Comparison of ENCODE assay signal across 8 cellular contexts in the genomic region with DNA sequence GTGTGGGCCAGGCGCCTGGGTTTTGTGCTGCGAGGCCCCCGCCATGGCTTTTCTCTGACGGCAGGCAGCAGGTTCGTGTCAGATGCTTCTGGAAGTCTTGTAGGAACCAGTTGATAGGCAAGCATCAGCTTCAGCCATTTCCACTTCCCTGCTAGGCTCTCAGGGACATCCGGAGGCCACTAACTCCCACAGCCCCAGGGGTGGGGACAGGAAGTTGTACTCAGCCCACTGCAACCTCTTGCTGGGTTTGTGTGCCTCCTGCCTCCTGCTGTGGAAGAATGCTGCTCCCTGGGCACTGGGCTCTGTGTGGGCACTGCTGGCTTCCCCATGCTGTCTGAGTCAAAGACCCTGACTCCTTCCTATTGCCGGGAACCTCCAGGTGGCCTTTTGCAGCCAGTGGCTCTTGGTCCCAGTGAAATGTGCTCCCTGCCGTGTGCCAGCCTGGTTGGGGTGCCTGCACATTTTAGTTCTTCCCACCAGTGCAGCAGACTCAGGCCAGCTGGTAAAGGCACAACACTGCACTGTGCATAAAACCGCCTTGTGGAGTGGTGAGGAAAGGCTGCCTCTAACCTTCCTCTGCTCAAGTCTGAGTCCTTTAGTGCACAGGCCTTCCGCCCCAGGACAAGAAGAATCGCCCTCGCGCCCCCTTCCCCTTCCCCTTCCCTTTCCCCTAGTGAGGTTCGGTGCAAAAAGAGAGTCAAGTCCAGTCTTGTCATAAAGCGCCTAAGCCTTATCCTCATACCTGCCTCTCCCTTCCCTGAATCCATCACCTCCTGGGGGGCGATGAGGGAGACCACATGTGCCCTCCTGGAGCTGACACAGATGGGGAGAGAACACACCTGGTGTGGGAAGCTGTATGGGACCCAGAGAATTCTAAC. TPM values are rescaled to one million over a fixed set of nuclear protein-coding genes. Genes with fewer than 3 reads are reported as not detected.
DNase-seq lines count a peak whose midpoint lies in the region; ATAC-seq and TF ChIP-seq lines count a peak whose summit lies in the region.

No MANE protein-coding gene starts in this region.

- no peak overlapping the region for H3K27ac Mint-ChIP-seq in stimulated activated memory B cell treated with anti-CD40 and anti-IgM and Interleukin-4, amounts not matched to agents 10 μg/mL and 1 μg/mL and 100 μg/mL, for 72 hours

- CTCF ChIA-PET in Panc1 (lab: Charles Lee) = no interaction called here

- H3K36me3 ChIP-seq in BLaER1 treated with 17β-estradiol and CSF1 and Interleukin-3, amounts not matched to agents 10 nM and 100 nM = peaks cover 5 to 58% (median 22%) of the 10 kb centered on the region in 11 experiments; a peak in 18 of 22 replicates
- no peaks in the 10 kb centered on the region for H3K36me3 ChIP-seq in Panc1 (ENCODE audit: control insufficient read depth, insufficient read depth, low read length)
- peaks cover 0 to 6% of the 10 kb centered on the region in 2 donors for H3K36me3 ChIP-seq in esophagus (ENCODE audit: control insufficient read depth in 2 of 2, insufficient read depth in 2 of 2, low read length in 1 of 2)

- peaks cover 24% of the 10 kb centered on the region for H3K4me1 Mint-ChIP-seq in stimulated activated memory B cell treated with anti-CD40 and anti-IgM and Interleukin-4, amounts not matched to agents 10 μg/mL and 1 μg/mL and 100 μg/mL, for 72 hours

- H3K27me3 ChIP-seq in BLaER1 treated with 17β-estradiol and CSF1 and Interleukin-3, amounts not matched to agents 10 nM and 100 nM = no peaks in the 10 kb centered on the region
- H3K27me3 ChIP-seq in Panc1 (ENCODE audit: control insufficient read depth, insufficient read depth, low read length) (no peaks in the 10 kb centered on the region), esophagus (ENCODE audit: control insufficient read depth in 1 of 2, insufficient read depth in 2 of 2, low read length in 2 of 2) (no peaks in the 10 kb centered on the region)

- DNase-seq in Panc1 (ENCODE audit: low read depth, low spot score) (no peak), DMS79 (lab: John Stamatoyannopoulos, UW) (no peak), NCI-H526 treated with DMSO at 0.1 percent for 48 hours (lab: John Stamatoyannopoulos, UW) (no peak)

- intact Hi-C loops in Panc1 (cut with micrococcal nuclease; ENCODE audit: unreplicated experiment) = no loop called here

- peak overlapping the region in 10 of 11 experiments; percentile 41 to 72 (median 60); a peak in 19 of 22 replicates for H3K9ac ChIP-seq in BLaER1 treated with 17β-estradiol and CSF1 and Interleukin-3, amounts not matched to agents 10 nM and 100 nM

- TF ChIP-seq CTCF in Panc1 (IDR thresholded peaks at IDR 0.05) = no peak

- BruUV-seq in Panc1 (replicated peaks; lab: Mats Ljungman, UMichigan) = no TSS peak

- H3K4me3 ChIP-seq in BLaER1 treated with 17β-estradiol and CSF1 and Interleukin-3, amounts not matched to agents 10 nM and 100 nM = peak overlapping the region in 9 of 10 experiments; percentile 6 to 51 (median 32); a peak in 14 of 20 replicates
- H3K4me3 ChIP-seq in Panc1 (ENCODE audit: low read depth in 2 of 2, low read length in 2 of 2) (no peak overlapping the region), esophagus (ENCODE audit: low read depth in 1 of 2, low read length in 2 of 2) (no peak overlapping the region)

- WGBS in esophagus, 2 donors = 55 to 69% methylated on average over 16 of the region's 16 CpGs

- H3K27me3 Mint-ChIP-seq in stimulated activated memory B cell treated with anti-CD40 and anti-IgM and Interleukin-4, amounts not matched to agents 10 μg/mL and 1 μg/mL and 100 μg/mL, for 72 hours = peaks cover 28% of the 10 kb centered on the region

- H3K4me2 ChIP-seq in BLaER1 treated with 17β-estradiol and CSF1 and Interleukin-3, amounts not matched to agents 10 nM and 100 nM = peak overlapping the region; percentile 80 to 97 (median 92)

- H3K9me3 Mint-ChIP-seq in stimulated activated memory B cell treated with anti-CD40 and anti-IgM and Interleukin-4, amounts not matched to agents 10 μg/mL and 1 μg/mL and 100 μg/mL, for 72 hours = peaks cover 4% of the 10 kb centered on the region

- H3K27ac ChIP-seq in BLaER1 treated with 17β-estradiol and CSF1 and Interleukin-3, amounts not matched to agents 10 nM and 100 nM = peak overlapping the region; percentile 55 to 81 (median 71); a peak in 21 of 22 replicates
- H3K27ac ChIP-seq in Panc1 (ENCODE audit: low read length) (no peak overlapping the region), esophagus (ENCODE audit: low read depth in 2 of 2, low read length in 1 of 2) (peak overlapping the region; percentile 76 to 94)

- in situ Hi-C loops in Panc1 (cut with HindIII; ENCODE audit: low pct_unique_long_range_greater_than_20kb, low sequenced_read_pairs) = no loop called here

- POLR2A ChIA-PET in Panc1 (lab: Charles Lee) = no interaction called here

- peaks cover 0 to 79% (median 51%) of the 10 kb centered on the region in 11 experiments; a peak in 16 of 22 replicates for H4K20me1 ChIP-seq in BLaER1 treated with 17β-estradiol and CSF1 and Interleukin-3, amounts not matched to agents 10 nM and 100 nM

- ATAC-seq in GM21576 (IDR thresholded peaks at IDR 0.05; ENCODE audit: unreplicated experiment) (peak; percentile 61), Panc1 (peak; percentile 45; the same call in 1 of the 2 replicates), HG03439 (IDR thresholded peaks at IDR 0.05; ENCODE audit: unreplicated experiment) (no peak)
- ATAC-seq in stimulated activated memory B cell treated with anti-CD40 and anti-IgM and Interleukin-4, amounts not matched to agents 10 μg/mL and 1 μg/mL and 100 μg/mL, for 72 hours = peak; percentile 28

- no peaks in the 10 kb centered on the region for H3K9me3 ChIP-seq in BLaER1 treated with 17β-estradiol and CSF1 and Interleukin-3, amounts not matched to agents 10 nM and 100 nM (replicated peaks in 1 of 11)
- H3K9me3 ChIP-seq in Panc1 (ENCODE audit: control insufficient read depth, insufficient read depth, low read depth, low read length) = no peaks in the 10 kb centered on the region
- H3K9me3 ChIP-seq in esophagus (ENCODE audit: control insufficient read depth in 2 of 2, insufficient read depth in 1 of 2, low read depth in 1 of 2, low read length in 1 of 2) = no peaks in the 10 kb centered on the region

- H3K36me3 Mint-ChIP-seq in stimulated activated memory B cell treated with anti-CD40 and anti-IgM and Interleukin-4, amounts not matched to agents 10 μg/mL and 1 μg/mL and 100 μg/mL, for 72 hours = no peaks in the 10 kb centered on the region

- H3K4me1 ChIP-seq in BLaER1 treated with 17β-estradiol and CSF1 and Interleukin-3, amounts not matched to agents 10 nM and 100 nM = peaks cover 62 to 98% (median 97%) of the 10 kb centered on the region in 10 experiments
- peaks cover 5% of the 10 kb centered on the region for H3K4me1 ChIP-seq in Panc1 (ENCODE audit: control insufficient read depth, insufficient read depth, low read length)
- peaks cover 21 to 43% of the 10 kb centered on the region in 2 donors for H3K4me1 ChIP-seq in esophagus (ENCODE audit: control insufficient read depth in 2 of 2, insufficient read depth in 2 of 2, low read length in 1 of 2)

- no peak overlapping the region for H3K4me3 Mint-ChIP-seq in stimulated activated memory B cell treated with anti-CD40 and anti-IgM and Interleukin-4, amounts not matched to agents 10 μg/mL and 1 μg/mL and 100 μg/mL, for 72 hours

RNA-seq across cellular contexts. Expression of a gene that starts 16.6 kb away (rescaled TPM):
- 3.1 TPM for total RNA-seq in Panc1 (2021; ENCODE audit: unreplicated experiment)
- polyA plus RNA-seq in Panc1 (2012; ENCODE audit: insufficient read length) = 6.0 TPM
- 10 to 100 TPM; 11.8 to 12.6 TPM for polyA plus RNA-seq in esophagus

RNA-seq across cellular contexts. Expression of a gene that starts 48.3 kb away (rescaled TPM):
- 10.0 TPM for total RNA-seq in Panc1 (2021; ENCODE audit: unreplicated experiment)
- 8.3 TPM for polyA plus RNA-seq in Panc1 (2012; ENCODE audit: insufficient read length)
- 1 to 10 TPM; 2.5 TPM for polyA plus RNA-seq in esophagus

Comparison
In these comparisons a context has a peak if more than half of its experiments do, and no peak if none do; other contexts are left out.
1. H3K4me3 ChIP-seq: peak in BLaER1 treated with 17β-estradiol and CSF1 and Interleukin-3, amounts not matched to agents 10 nM and 100 nM (9 of 10); none in Panc1 (0 of 2) and esophagus (0 of 2).